In genomic region chr10:69789164-69789576, GRCh38 we compare ENCODE assay signal across 11 cellular contexts. TPM values are rescaled to one million over a fixed set of nuclear protein-coding genes. Genes with fewer than 3 reads are reported as not detected.
A peak's percentile ranks its signal among the peaks of the same experiment; 100 is the strongest.
DNase-seq lines count a peak whose midpoint lies in the region; ATAC-seq and TF ChIP-seq lines count a peak whose summit lies in the region.
"Had no signal": no experiment of that assay in that cellular context is flagged by ENCODE, and none has a peak within 500 bp of the region (broad histone marks: within the 10 kb centered on the region; RNA-seq: fewer than 3 reads in every experiment).

No MANE protein-coding gene starts in this region.

- H3K36me3 ChIP-seq in BE2C (no peaks in the 10 kb centered on the region), colonic mucosa (no peaks in the 10 kb centered on the region)

- TF ChIP-seq CTCF in BE2C (IDR thresholded peaks at IDR 0.05; ENCODE audit: low read depth, low read length) (peak; percentile 75), HFF-Myc (IDR thresholded peaks at IDR 0.05; ENCODE audit: low read depth, low read length, missing control alignments) (peak; percentile 83), colonic mucosa (IDR thresholded peaks at IDR 0.05) (peak; percentile 51), natural killer cell (IDR thresholded peaks at IDR 0.05) (peak; percentile 65)

- no peaks in the 10 kb centered on the region for H3K4me1 ChIP-seq in BE2C
- no peaks in the 10 kb centered on the region for H3K4me1 ChIP-seq in colonic mucosa

- no peaks in the 10 kb centered on the region for H3K27me3 ChIP-seq in BE2C
- H3K27me3 ChIP-seq in colonic mucosa, result no peaks in the 10 kb centered on the region

- H3K4me3 ChIP-seq in BE2C (ENCODE audit: low read depth, low read length) (no peak overlapping the region), HFF-Myc (replicated peaks; ENCODE audit: low read depth, low read length) (no peak overlapping the region), colonic mucosa (no peak overlapping the region)

- ATAC-seq in natural killer cell, result peak in 1 of 3 donors; percentile 37
- no peak for ATAC-seq in GM18520 (IDR thresholded peaks at IDR 0.05; ENCODE audit: unreplicated experiment)
- ATAC-seq: activated CD8-positive, alpha-beta memory T cell treated with anti-CD3 and anti-CD28 coated beads, Interleukin-2, amount 10 ng/mL, durations not matched to agents 7 days and 5 days had no signal

- H3K9ac ChIP-seq in colonic mucosa (ENCODE audit: low read depth in 2 of 2, low read length in 2 of 2), result no peak overlapping the region

- DNase-seq in BE2C (no peak), HFF-Myc (ENCODE audit: extremely low read depth, low read depth) (no peak), colonic mucosa (no peak), natural killer cell (no peak), SIG-M5 treated with dmso at 0.1 percent for 504 hours (lab: John Stamatoyannopoulos, UW; ENCODE audit: unreplicated experiment) (no peak), HuH-7 (ENCODE audit: low spot score) (no peak), cerebellar cortex (ENCODE audit: low spot score) (no peak)
- DNase-seq: activated CD8-positive, alpha-beta memory T cell treated with anti-CD3 and anti-CD28 coated beads, Interleukin-2, amount 10 ng/mL, durations not matched to agents 7 days and 5 days; OCI-M1 had no signal

- H3K9me3 ChIP-seq in BE2C (no peaks in the 10 kb centered on the region), colonic mucosa (no peaks in the 10 kb centered on the region)

- intact Hi-C loops in colonic mucosa (cut with DNase I) (loop anchor here (5.0 kb wide), 1 partner anchor 128 kb away; no protein-coding TSS in a partner anchor), natural killer cell (cut with micrococcal nuclease) (no loop called here)

- no peak overlapping the region for H3K4me3 Mint-ChIP-seq in natural killer cell
- H3K4me3 Mint-ChIP-seq: activated CD8-positive, alpha-beta memory T cell treated with anti-CD3 and anti-CD28 coated beads, Interleukin-2, amount 10 ng/mL, durations not matched to agents 7 days and 5 days; IgD-negative memory B cell had no signal

- no peak overlapping the region for H3K27ac Mint-ChIP-seq in natural killer cell
- H3K27ac Mint-ChIP-seq: activated CD8-positive, alpha-beta memory T cell treated with anti-CD3 and anti-CD28 coated beads, Interleukin-2, amount 10 ng/mL, durations not matched to agents 7 days and 5 days; IgD-negative memory B cell had no signal

- H3K27ac ChIP-seq in colonic mucosa, result no peak overlapping the region

- H3K36me3 Mint-ChIP-seq in natural killer cell, result no peaks in the 10 kb centered on the region
- H3K36me3 Mint-ChIP-seq: activated CD8-positive, alpha-beta memory T cell treated with anti-CD3 and anti-CD28 coated beads, Interleukin-2, amount 10 ng/mL, durations not matched to agents 7 days and 5 days; IgD-negative memory B cell had no signal

- H3K27me3 Mint-ChIP-seq in natural killer cell (ENCODE audit: low read depth in 2 of 2), result peaks cover 8 to 14% of the 10 kb centered on the region in 2 donors

- peaks cover 18 to 36% of the 10 kb centered on the region in 2 donors for H3K4me1 Mint-ChIP-seq in natural killer cell
- H3K4me1 Mint-ChIP-seq: activated CD8-positive, alpha-beta memory T cell treated with anti-CD3 and anti-CD28 coated beads, Interleukin-2, amount 10 ng/mL, durations not matched to agents 7 days and 5 days; IgD-negative memory B cell had no signal

- peaks cover 0 to 6% of the 10 kb centered on the region in 2 donors for H3K9me3 Mint-ChIP-seq in natural killer cell

RNA-seq across cellular contexts. Expression of gene COL13A1, which starts 12.5 kb away (rescaled TPM):
- 1.1 TPM for polyA plus RNA-seq in BE2C (2012; ENCODE audit: insufficient read depth, insufficient read length, low read depth)
- 1 to 10 TPM; 1.0 to 1.1 TPM for total RNA-seq in colonic mucosa
- 10 to 100 TPM in 2 of 3 donors, 1 to 10 TPM in 1; 5.2 to 22.0 (median 10.3) TPM for total RNA-seq in natural killer cell
- total RNA-seq: activated CD8-positive, alpha-beta memory T cell treated with anti-CD3 and anti-CD28 coated beads, Interleukin-2, amount 10 ng/mL, durations not matched to agents 7 days and 5 days had no signal
- polyA plus RNA-seq: IgD-negative memory B cell had no signal
